In the genomic region with DNA sequence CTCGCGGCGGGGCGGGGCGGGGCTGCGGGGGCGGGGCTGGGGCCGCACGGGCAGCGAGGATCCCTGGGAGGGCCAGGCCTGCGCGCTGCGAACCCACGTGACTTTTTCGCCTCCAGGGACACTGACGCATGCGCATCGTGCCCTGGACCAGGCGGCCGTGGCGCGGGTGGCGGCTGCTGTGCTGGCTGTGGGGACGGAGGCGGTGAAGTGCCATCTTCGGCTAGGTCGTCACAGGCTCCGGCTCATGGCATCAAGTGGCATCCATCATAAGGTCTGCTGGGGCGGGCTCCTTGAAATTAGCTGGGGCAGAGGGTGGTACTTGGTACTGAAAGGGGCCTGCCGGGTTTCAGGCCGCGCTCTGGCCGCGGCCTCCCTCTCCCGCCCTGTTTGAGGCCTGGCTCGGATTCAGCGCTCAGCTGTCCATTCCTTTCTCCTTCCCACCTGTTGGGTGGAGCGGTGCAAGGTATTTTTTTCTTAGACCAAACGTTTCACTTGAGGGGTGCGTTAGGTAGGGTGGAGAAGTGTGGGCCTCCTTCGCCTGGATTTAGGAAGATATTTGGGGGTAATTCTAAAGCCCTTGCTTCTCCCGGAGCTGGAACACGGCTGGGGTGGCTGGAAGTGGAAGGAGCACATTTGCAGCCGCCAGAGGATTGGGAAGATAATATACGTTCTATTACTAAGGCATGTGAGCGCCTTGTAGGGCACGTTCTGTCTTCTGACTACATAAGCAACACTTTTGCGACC, we compare ENCODE assay signal across 1 cellular context.
TF ChIP-seq lines count a peak whose summit lies in the region.

A gene with protein sequence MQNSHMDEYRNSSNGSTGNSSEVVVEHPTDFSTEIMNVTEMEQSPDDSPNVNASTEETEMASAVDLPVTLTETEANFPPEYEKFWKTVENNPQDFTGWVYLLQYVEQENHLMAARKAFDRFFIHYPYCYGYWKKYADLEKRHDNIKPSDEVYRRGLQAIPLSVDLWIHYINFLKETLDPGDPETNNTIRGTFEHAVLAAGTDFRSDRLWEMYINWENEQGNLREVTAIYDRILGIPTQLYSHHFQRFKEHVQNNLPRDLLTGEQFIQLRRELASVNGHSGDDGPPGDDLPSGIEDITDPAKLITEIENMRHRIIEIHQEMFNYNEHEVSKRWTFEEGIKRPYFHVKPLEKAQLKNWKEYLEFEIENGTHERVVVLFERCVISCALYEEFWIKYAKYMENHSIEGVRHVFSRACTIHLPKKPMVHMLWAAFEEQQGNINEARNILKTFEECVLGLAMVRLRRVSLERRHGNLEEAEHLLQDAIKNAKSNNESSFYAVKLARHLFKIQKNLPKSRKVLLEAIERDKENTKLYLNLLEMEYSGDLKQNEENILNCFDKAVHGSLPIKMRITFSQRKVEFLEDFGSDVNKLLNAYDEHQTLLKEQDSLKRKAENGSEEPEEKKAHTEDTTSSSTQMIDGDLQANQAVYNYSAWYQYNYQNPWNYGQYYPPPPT (plus strand): TSS at position 138 of the 744 bp plus-strand sequence. CDS start 11,124 bp downstream, outside the sequence.

TF ChIP-seq in A549, 52 proteins besides CTCF, POLR2A, EP300 and RAD21 (continued from another document):
- TF ChIP-seq, protein P1, sequence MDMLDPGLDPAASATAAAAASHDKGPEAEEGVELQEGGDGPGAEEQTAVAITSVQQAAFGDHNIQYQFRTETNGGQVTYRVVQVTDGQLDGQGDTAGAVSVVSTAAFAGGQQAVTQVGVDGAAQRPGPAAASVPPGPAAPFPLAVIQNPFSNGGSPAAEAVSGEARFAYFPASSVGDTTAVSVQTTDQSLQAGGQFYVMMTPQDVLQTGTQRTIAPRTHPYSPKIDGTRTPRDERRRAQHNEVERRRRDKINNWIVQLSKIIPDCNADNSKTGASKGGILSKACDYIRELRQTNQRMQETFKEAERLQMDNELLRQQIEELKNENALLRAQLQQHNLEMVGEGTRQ (IDR thresholded peaks at IDR 0.05) = peak; percentile 84
